Comparison of ENCODE assay signal across 13 cellular contexts in genomic region chr20:46111028-46111835, GRCh38. TPM values are rescaled to one million over a fixed set of nuclear protein-coding genes. Genes with fewer than 3 reads are reported as not detected.
DNase-seq lines count a peak whose midpoint lies in the region; ATAC-seq and TF ChIP-seq lines count a peak whose summit lies in the region.
"Had no signal": no experiment of that assay in that cellular context is flagged by ENCODE, and none has a peak within 500 bp of the region (broad histone marks: within the 10 kb centered on the region; RNA-seq: fewer than 3 reads in every experiment).

No MANE protein-coding gene starts in this region.

- peaks cover 6% of the 10 kb centered on the region for H3K4me1 Mint-ChIP-seq in activated T-cell treated with anti-CD3 and anti-CD28 coated beads, Interleukin-2, amount 50 U/mL, for 4 hours (ENCODE audit: low read depth)
- no peaks in the 10 kb centered on the region for H3K4me1 Mint-ChIP-seq in central memory CD8-positive, alpha-beta T cell
- H3K4me1 Mint-ChIP-seq in endodermal cell: peaks cover 11% of the 10 kb centered on the region

- DNase-seq in activated T-cell treated with anti-CD3 and anti-CD28 coated beads, Interleukin-2, amount 50 U/mL, for 4 hours: no peak
- DNase-seq in activated T-cell treated with anti-CD3 and anti-CD28 coated beads, Interleukin-2, amount 50 U/mL, for 48 hours: no peak
- DNase-seq in central memory CD8-positive, alpha-beta T cell (ENCODE audit: low spot score in 2 of 2): no peak
- DNase-seq in stimulated activated naive CD8-positive, alpha-beta T cell treated with anti-CD3 and anti-CD28 coated beads, Interleukin-15, Interleukin-2, amounts not matched to agents 100 U/mL and 50 U/mL, for 24 hours: peak; percentile 43
- DNase-seq in endodermal cell (no peak), PC-3 (no peak), DMS53 (lab: John Stamatoyannopoulos, UW) (no peak)

- H3K4me3 Mint-ChIP-seq in activated T-cell treated with anti-CD3 and anti-CD28 coated beads, Interleukin-2, amount 50 U/mL, for 4 hours: no peak overlapping the region
- no peak overlapping the region for H3K4me3 Mint-ChIP-seq in central memory CD8-positive, alpha-beta T cell
- H3K4me3 Mint-ChIP-seq in endodermal cell: no peak overlapping the region

- H3K4me1 ChIP-seq in endodermal cell (ENCODE audit: control insufficient read depth, insufficient read depth, low read length) (peaks cover 4% of the 10 kb centered on the region), PC-3 (ENCODE audit: insufficient read depth, low read length) (no peaks in the 10 kb centered on the region)
- H3K4me1 ChIP-seq: body of pancreas, tibial nerve had no signal

- H3K36me3 ChIP-seq in endodermal cell (ENCODE audit: control insufficient read depth, insufficient read depth, low read length) (no peaks in the 10 kb centered on the region), PC-3 (ENCODE audit: low read depth, low read length) (no peaks in the 10 kb centered on the region)
- H3K36me3 ChIP-seq: tibial nerve had no signal

- no peak overlapping the region for H3K27ac Mint-ChIP-seq in central memory CD8-positive, alpha-beta T cell (ENCODE audit: low read depth)
- H3K27ac Mint-ChIP-seq in endodermal cell: no peak overlapping the region

- WGBS in endodermal cell (ENCODE audit: insufficient coverage in 1 of 2, insufficient read length in 1 of 2), 2 experiments: 61 to 68% methylated on average over 4 to 5 of the region's 5 CpGs

- BruUV-seq in PC-3 (replicated peaks; lab: Mats Ljungman, UMichigan): no TSS peak

- H3K36me3 Mint-ChIP-seq in activated T-cell treated with anti-CD3 and anti-CD28 coated beads, Interleukin-2, amount 50 U/mL, for 4 hours (ENCODE audit: insufficient read depth): no peaks in the 10 kb centered on the region
- no peaks in the 10 kb centered on the region for H3K36me3 Mint-ChIP-seq in central memory CD8-positive, alpha-beta T cell (ENCODE audit: insufficient read depth)
- no peaks in the 10 kb centered on the region for H3K36me3 Mint-ChIP-seq in endodermal cell (ENCODE audit: low read depth)
- H3K36me3 Mint-ChIP-seq: naive thymus-derived CD8-positive, alpha-beta T cell had no signal

- intact Hi-C loops in PC-3 (cut with micrococcal nuclease): no loop called here

- TF ChIP-seq CTCF in endodermal cell (conservative IDR thresholded peaks at IDR 0.05): no peak
- TF ChIP-seq CTCF in PC-3 (conservative IDR thresholded peaks at IDR 0.05; ENCODE audit: low read depth, low read length): no peak

- no peaks in the 10 kb centered on the region for H3K79me2 ChIP-seq in PC-3 (ENCODE audit: low read length)

- no peak overlapping the region for H3K4me2 ChIP-seq in PC-3 (ENCODE audit: low read length)

- H3K27me3 Mint-ChIP-seq in activated T-cell treated with anti-CD3 and anti-CD28 coated beads, Interleukin-2, amount 50 U/mL, for 4 hours (ENCODE audit: low read depth): peaks cover 39% of the 10 kb centered on the region
- H3K27me3 Mint-ChIP-seq in central memory CD8-positive, alpha-beta T cell: peaks cover 71% of the 10 kb centered on the region
- H3K27me3 Mint-ChIP-seq in endodermal cell (ENCODE audit: insufficient read depth): peaks cover 64% of the 10 kb centered on the region

- H3K27ac ChIP-seq in endodermal cell (ENCODE audit: low read depth, low read length): no peak overlapping the region
- no peak overlapping the region for H3K27ac ChIP-seq in PC-3 (ENCODE audit: low read length)
- H3K27ac ChIP-seq: body of pancreas, C4-2B, tibial nerve had no signal

- POLR2A ChIA-PET in PC-3 (lab: Charles Lee; ENCODE audit: unreplicated experiment): no interaction called here

- no peaks in the 10 kb centered on the region for H4K20me1 ChIP-seq in PC-3 (ENCODE audit: low read length)

- H3F3A ChIP-seq in PC-3 (ENCODE audit: low read length, unreplicated experiment): no peaks in the 10 kb centered on the region

- no peaks in the 10 kb centered on the region for H3K9me3 Mint-ChIP-seq in activated T-cell treated with anti-CD3 and anti-CD28 coated beads, Interleukin-2, amount 50 U/mL, for 4 hours
- no peaks in the 10 kb centered on the region for H3K9me3 Mint-ChIP-seq in central memory CD8-positive, alpha-beta T cell
- no peaks in the 10 kb centered on the region for H3K9me3 Mint-ChIP-seq in endodermal cell
- H3K9me3 Mint-ChIP-seq: naive thymus-derived CD8-positive, alpha-beta T cell had no signal

- H3K27me3 ChIP-seq in endodermal cell (ENCODE audit: control insufficient read depth, insufficient read depth, low read length, poor library complexity, severe bottlenecking) (peaks cover 42% of the 10 kb centered on the region), PC-3 (ENCODE audit: low read length) (peaks cover 70% of the 10 kb centered on the region)

- H3K9me2 ChIP-seq in PC-3 (replicated peaks; ENCODE audit: low read length): no peaks in the 10 kb centered on the region

- H3K4me3 ChIP-seq in endodermal cell (ENCODE audit: low read length): no peak overlapping the region
- no peak overlapping the region for H3K4me3 ChIP-seq in PC-3 (ENCODE audit: low read length)
- H3K4me3 ChIP-seq: body of pancreas, tibial nerve had no signal

- ATAC-seq in activated T-cell treated with anti-CD3 and anti-CD28 coated beads, Interleukin-2, amount 50 U/mL, for 4 hours: peak; percentile 84 to 85
- ATAC-seq in HG03159 (IDR thresholded peaks at IDR 0.05; ENCODE audit: unreplicated experiment) (peak; percentile 58), PC-3 (no peak)
- peak; percentile 24 for ATAC-seq in central memory CD8-positive, alpha-beta T cell (replicated peaks; ENCODE audit: extremely low read depth, poor library complexity, severe bottlenecking)
- peak; percentile 83 for ATAC-seq in stimulated activated naive CD8-positive, alpha-beta T cell treated with anti-CD3 and anti-CD28 coated beads, Interleukin-15, Interleukin-2, amounts not matched to agents 100 U/mL and 50 U/mL, for 24 hours
- ATAC-seq: body of pancreas; naive thymus-derived CD8-positive, alpha-beta T cell had no signal

- CTCF ChIA-PET in PC-3 (lab: Charles Lee): no interaction called here

- no peaks in the 10 kb centered on the region for H3K9me3 ChIP-seq in endodermal cell (ENCODE audit: control insufficient read depth, low read length)
- H3K9me3 ChIP-seq in PC-3 (ENCODE audit: low read length): no peaks in the 10 kb centered on the region
- H3K9me3 ChIP-seq: body of pancreas, tibial nerve had no signal

- H2AFZ ChIP-seq in PC-3 (ENCODE audit: low read length): no peak overlapping the region

- no peak overlapping the region for H3K9ac ChIP-seq in endodermal cell (ENCODE audit: extremely low read depth, low read length, poor library complexity, severe bottlenecking)
- no peak overlapping the region for H3K9ac ChIP-seq in PC-3 (ENCODE audit: low read length)

RNA-seq across cellular contexts. Expression of gene CD40, which starts 6.9 kb away (rescaled TPM):
- 10 to 100 TPM in 2 of 3 donors, 1 to 10 TPM in 1; 7.6 to 29.2 (median 10.6) TPM for total RNA-seq in activated T-cell treated with anti-CD3 and anti-CD28 coated beads, Interleukin-2, amount 50 U/mL, for 4 hours
- total RNA-seq in endodermal cell: 10 to 100 TPM in 1 of 2 donors, 1 to 10 TPM in 1; 9.0 to 16.4 TPM
- polyA plus RNA-seq in endodermal cell (2013, experiment 1 of 2): 5.4 TPM
- polyA plus RNA-seq in endodermal cell (2013, experiment 2 of 2): 5.1 TPM
- total RNA-seq in PC-3 (2014; rRNA removed): 4.6 and 5.0 TPM in 2 replicates
- total RNA-seq: M059J had no signal

RNA-seq across cellular contexts. Expression of gene NCOA5, which starts 21.5 kb away (rescaled TPM):
- total RNA-seq in activated T-cell treated with anti-CD3 and anti-CD28 coated beads, Interleukin-2, amount 50 U/mL, for 4 hours: 10 to 100 TPM; 38.2 to 45.0 (median 43.3) TPM
- total RNA-seq in endodermal cell (10 to 100 TPM; 19.3 to 28.7 TPM), PC-3 (2014; rRNA removed) (26.9 and 32.1 TPM in 2 replicates)
- polyA plus RNA-seq in endodermal cell (2013, experiment 1 of 2): 26.8 TPM
- polyA plus RNA-seq in endodermal cell (2013, experiment 2 of 2): 25.4 TPM
